In genomic region chr17:64212122-64212521, GRCh38 we compare ENCODE assay signal across 18 cellular contexts. TPM values are rescaled to one million over a fixed set of nuclear protein-coding genes. Genes with fewer than 3 reads are reported as not detected.
A peak's percentile ranks its signal among the peaks of the same experiment; 100 is the strongest.
DNase-seq lines count a peak whose midpoint lies in the region; ATAC-seq and TF ChIP-seq lines count a peak whose summit lies in the region.
"Had no signal": no experiment of that assay in that cellular context is flagged by ENCODE, and none has a peak within 500 bp of the region (broad histone marks: within the 10 kb centered on the region; RNA-seq: fewer than 3 reads in every experiment).

No MANE protein-coding gene starts in this region.

- H4K12ac ChIP-seq in trophoblast cell (ENCODE audit: low read depth, low read length) = no peak overlapping the region

- no peak overlapping the region for H3K9ac ChIP-seq in trophoblast cell (ENCODE audit: low read length)
- H3K9ac ChIP-seq: neural progenitor cell had no signal

- no peak for TF ChIP-seq CTCF in WERI-Rb-1 (IDR thresholded peaks at IDR 0.05; ENCODE audit: low read depth, low read length)

- no peak overlapping the region for H3K4me3 ChIP-seq in trophoblast cell (ENCODE audit: low read depth, low read length)
- no peak overlapping the region for H3K4me3 ChIP-seq in WERI-Rb-1 (ENCODE audit: low read depth, low read length)
- H3K4me3 ChIP-seq: neural progenitor cell, right atrium auricular region had no signal

- no peak overlapping the region for H3K4me2 ChIP-seq in trophoblast cell (ENCODE audit: low read length)
- H3K4me2 ChIP-seq: neural progenitor cell had no signal

- no peak overlapping the region for H4K8ac ChIP-seq in trophoblast cell (ENCODE audit: low read depth, low read length)

- H2AFZ ChIP-seq in trophoblast cell (ENCODE audit: insufficient read depth, low read length, poor library complexity) = no peak overlapping the region
- H2AFZ ChIP-seq: neural progenitor cell had no signal

- H3K4ac ChIP-seq in trophoblast cell (ENCODE audit: low read depth, low read length) = no peak overlapping the region

- no peak overlapping the region for H4K91ac ChIP-seq in trophoblast cell (ENCODE audit: low read depth, low read length)

- no peak overlapping the region for H3K23ac ChIP-seq in trophoblast cell (ENCODE audit: low read length)

- H3K14ac ChIP-seq in trophoblast cell (ENCODE audit: low read length) = no peak overlapping the region

- peaks cover 24 to 39% of the 10 kb centered on the region in 2 experiments for H3K4me1 ChIP-seq in trophoblast cell (ENCODE audit: control insufficient read depth in 1 of 2, insufficient read depth in 2 of 2, low read length in 2 of 2)

- H2BK5ac ChIP-seq in trophoblast cell (ENCODE audit: low read depth, low read length, poor library complexity) = peak overlapping the region; percentile 85

- H3K36me3 ChIP-seq in trophoblast cell (ENCODE audit: control insufficient read depth in 1 of 2, insufficient read depth in 2 of 2, low read length in 2 of 2) (peaks cover 11 to 17% of the 10 kb centered on the region in 2 experiments), WERI-Rb-1 (peaks cover 55% of the 10 kb centered on the region)
- H3K36me3 ChIP-seq: neural progenitor cell had no signal

- DNase-seq in AG20443 (ENCODE audit: low spot score) (peak; percentile 34), fibroblast of peridontal ligament (ENCODE audit: extremely low read depth) (peak; percentile 79), trophoblast cell (no peak), DMS53 (lab: John Stamatoyannopoulos, UW) (no peak), WERI-Rb-1 (no peak), midbrain (lab: John Stamatoyannopoulos, UW) (no peak)
- DNase-seq in activated CD4-positive, CD25-positive, alpha-beta regulatory T cell (lab: John Stamatoyannopoulos, UW) = no peak
- DNase-seq: endodermal cell; foreskin melanocyte; NCI-H1417 treated with DMSO at 0.1 percent for 48 hours; NCI-H2171 treated with DMSO at 0.1 percent for 48 hours; NCI-H748 treated with DMSO at 0.1 percent for 48 hours; OCI-M1; SHP77; stimulated activated naive CD4-positive, alpha-beta T cell treated with Interleukin-2 at 50 U/mL for 16 hours had no signal

- WGBS in trophoblast cell (ENCODE audit: extremely low coverage, insufficient coverage, insufficient read length) = no CpG with 5 or more reads among the region's 2 CpGs

- H3K27me3 ChIP-seq in trophoblast cell (ENCODE audit: insufficient read depth, low read length) = no peaks in the 10 kb centered on the region
- no peaks in the 10 kb centered on the region for H3K27me3 ChIP-seq in WERI-Rb-1 (ENCODE audit: insufficient read depth, low read depth, severe bottlenecking)
- H3K27me3 ChIP-seq: neural progenitor cell, right atrium auricular region had no signal

- H2BK120ac ChIP-seq in trophoblast cell (ENCODE audit: insufficient read depth, low read length, poor library complexity) = no peak overlapping the region

- peak; percentile 34 for ATAC-seq in SK-N-SH treated with all-trans-retinoic acid at 6 μM for 48 hours

- H3K9me3 ChIP-seq in trophoblast cell (ENCODE audit: insufficient read depth, low read depth, low read length) = no peaks in the 10 kb centered on the region
- no peaks in the 10 kb centered on the region for H3K9me3 ChIP-seq in WERI-Rb-1 (ENCODE audit: severe bottlenecking)
- H3K9me3 ChIP-seq: right atrium auricular region had no signal

- H3K27ac ChIP-seq in trophoblast cell (ENCODE audit: low read depth, low read length) (peak overlapping the region; percentile 88), WERI-Rb-1 (no peak overlapping the region)
- H3K27ac ChIP-seq: neural progenitor cell, right atrium auricular region had no signal

- no peak overlapping the region for H2BK12ac ChIP-seq in trophoblast cell (ENCODE audit: low read length)

- no peak overlapping the region for H3K18ac ChIP-seq in trophoblast cell (ENCODE audit: low read length)

- H3K79me1 ChIP-seq in trophoblast cell (ENCODE audit: low read length) = peaks cover 16% of the 10 kb centered on the region

- H2AK5ac ChIP-seq in trophoblast cell (ENCODE audit: low read length) = no peak overlapping the region

- peaks cover 1% of the 10 kb centered on the region for H3K79me2 ChIP-seq in trophoblast cell (ENCODE audit: control insufficient read depth, insufficient read depth, low read length, poor library complexity)

TF ChIP-seq in SK-N-SH treated with all-trans-retinoic acid at 6 μM for 48 hours, 23 proteins besides CTCF, POLR2A, EP300 and RAD21:
- no peak for TF ChIP-seq BACH2 (CRISPR knock-in tag; IDR thresholded peaks at IDR 0.05; ENCODE audit: borderline replicate concordance)
- no peak for TF ChIP-seq CSDC2 (CRISPR knock-in tag; IDR thresholded peaks at IDR 0.05)

RNA-seq across cellular contexts. Expression of gene TEX2, which starts 50.9 kb away (rescaled TPM):
- 46.2 and 46.6 TPM in 2 replicates for polyA plus RNA-seq in trophoblast cell (2013)

Comparison
In these comparisons a context has a peak if more than half of its experiments do, and no peak if none do; other contexts are left out.
1. DNase-seq: peak in AG20443 (single experiment) and fibroblast of peridontal ligament (single experiment); none in trophoblast cell (0 of 2), DMS53 (single experiment), WERI-Rb-1 (single experiment), midbrain (single experiment) and activated CD4-positive, CD25-positive, alpha-beta regulatory T cell (0 of 4).